In the genomic region with DNA sequence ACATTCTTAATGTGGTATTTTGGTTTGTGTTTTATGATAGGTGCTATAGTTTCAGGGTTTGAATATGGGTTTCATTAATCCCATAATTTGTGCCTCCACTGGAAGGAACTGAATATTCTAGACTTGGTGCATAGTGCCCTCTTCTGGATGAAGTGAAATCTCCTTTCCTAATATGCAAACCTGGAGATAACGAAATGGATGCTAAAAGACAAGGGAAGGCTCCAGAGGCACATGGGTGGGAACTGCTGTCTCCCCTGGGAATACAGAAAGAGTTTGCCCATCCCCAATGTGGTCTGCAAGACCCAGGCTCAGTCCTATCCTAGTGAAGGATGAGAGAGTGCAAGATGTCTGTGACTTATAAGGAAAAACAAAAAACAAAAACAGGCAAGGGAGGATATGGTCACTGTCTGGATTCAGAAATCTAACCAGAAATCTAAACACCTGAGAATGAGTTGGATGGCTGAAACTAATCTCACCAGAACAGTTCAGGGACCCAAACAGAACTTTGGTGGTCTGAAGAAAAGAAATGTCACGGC, we compare ENCODE assay signal across 8 cellular contexts.
DNase-seq lines count a peak whose midpoint lies in the region; ATAC-seq, FAIRE-seq and TF ChIP-seq lines count a peak whose summit lies in the region.

No MANE protein-coding gene starts in this region.

- no peak overlapping the region for H3K27ac ChIP-seq in WERI-Rb-1

- FAIRE-seq in D721Med (lab: Jason Lieb, UNC), result peak; percentile 91

- no peak for ATAC-seq in effector memory CD8-positive, alpha-beta T cell (replicated peaks)

- H3K36me3 ChIP-seq in WERI-Rb-1, result no peaks in the 10 kb centered on the region

- no peak overlapping the region for H3K4me3 Mint-ChIP-seq in effector memory CD8-positive, alpha-beta T cell

- H3K9me3 ChIP-seq in WERI-Rb-1 (ENCODE audit: severe bottlenecking), result no peaks in the 10 kb centered on the region

- no peak overlapping the region for H3K4me3 ChIP-seq in WERI-Rb-1 (ENCODE audit: low read depth, low read length)

- DNase-seq in D721Med (ENCODE audit: insufficient read length, low spot score), result no peak
- peak; percentile 45 for DNase-seq in HCEC 1CT
- DNase-seq in NCI-H2107 treated with DMSO at 0.1 percent for 48 hours (lab: John Stamatoyannopoulos, UW; ENCODE audit: unreplicated experiment), result peak; percentile 91
- no peak for DNase-seq in WERI-Rb-1
- DNase-seq in iris pigment epithelial cell (ENCODE audit: low read depth), result peak; percentile 45
- DNase-seq in activated naive CD4-positive, alpha-beta T cell treated with anti-CD3 and anti-CD28 coated beads, Interleukin-2, amount 50 U/mL, for 16 hours, result no peak
- DNase-seq in HK-2 (ENCODE audit: unreplicated experiment), result no peak
- DNase-seq in effector memory CD8-positive, alpha-beta T cell, result no peak

- no peak overlapping the region for H3K27ac Mint-ChIP-seq in effector memory CD8-positive, alpha-beta T cell

- no peaks in the 10 kb centered on the region for H3K36me3 Mint-ChIP-seq in effector memory CD8-positive, alpha-beta T cell (ENCODE audit: insufficient read depth)

- H3K27me3 ChIP-seq in WERI-Rb-1 (ENCODE audit: insufficient read depth, low read depth, severe bottlenecking), result peaks cover 3% of the 10 kb centered on the region

- TF ChIP-seq CTCF in D721Med (IDR thresholded peaks at IDR 0.05; ENCODE audit: insufficient read depth, missing control alignments) (peak; percentile 86), WERI-Rb-1 (IDR thresholded peaks at IDR 0.05; ENCODE audit: low read depth, low read length) (peak; percentile 56)

- no peaks in the 10 kb centered on the region for H3K9me3 Mint-ChIP-seq in effector memory CD8-positive, alpha-beta T cell

- peaks cover 35 to 46% of the 10 kb centered on the region in 2 donors for H3K27me3 Mint-ChIP-seq in effector memory CD8-positive, alpha-beta T cell

- peaks cover 7% of the 10 kb centered on the region in 2 donors for H3K4me1 Mint-ChIP-seq in effector memory CD8-positive, alpha-beta T cell (ENCODE audit: low read depth in 2 of 2)

Comparison
In these comparisons a context has a peak if more than half of its experiments do, and no peak if none do; other contexts are left out.
1. DNase-seq: peak in HCEC 1CT (single experiment), NCI-H2107 treated with DMSO at 0.1 percent for 48 hours (single experiment) and iris pigment epithelial cell (single experiment); none in D721Med (single experiment), WERI-Rb-1 (single experiment), activated naive CD4-positive, alpha-beta T cell treated with anti-CD3 and anti-CD28 coated beads, Interleukin-2, amount 50 U/mL, for 16 hours (single experiment), HK-2 (single experiment) and effector memory CD8-positive, alpha-beta T cell (0 of 3).